In the genomic region with DNA sequence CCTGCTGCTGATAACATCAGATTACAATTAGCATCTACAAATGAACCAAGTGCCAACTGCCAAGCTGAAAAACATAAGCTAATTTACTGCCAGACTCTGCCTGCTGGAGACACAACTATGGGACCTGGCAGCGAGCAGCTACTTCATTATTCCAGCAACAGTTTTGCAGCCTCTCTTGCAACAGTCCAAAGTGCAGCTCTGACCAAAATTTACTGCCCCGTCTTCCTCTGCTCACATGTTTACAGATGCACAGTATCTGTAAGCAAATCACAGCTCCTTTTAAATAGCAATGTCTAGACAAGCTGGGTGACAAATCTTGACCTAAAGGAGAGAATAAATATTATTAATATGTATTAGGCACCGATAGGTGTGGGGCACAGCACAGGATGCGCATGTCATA, we compare ENCODE assay signal across 13 cellular contexts.
"Had no signal": no experiment of that assay in that cellular context is flagged by ENCODE, and none has a peak within 500 bp of the region (broad histone marks: within the 10 kb centered on the region; RNA-seq: fewer than 3 reads in every experiment).

No MANE protein-coding gene starts in this region.

- H3K9me3 ChIP-seq: adrenal gland, neutrophil, thyroid gland had no signal

- H3K4me1 Mint-ChIP-seq: naive thymus-derived CD4-positive, alpha-beta T cell had no signal

- H3K4me3 Mint-ChIP-seq: naive thymus-derived CD4-positive, alpha-beta T cell; WTC11 had no signal

- H3K27ac Mint-ChIP-seq: naive thymus-derived CD4-positive, alpha-beta T cell; WTC11 had no signal

- H3K4me2 ChIP-seq: smooth muscle cell had no signal

- H3K27ac ChIP-seq: adrenal gland, neutrophil, thyroid gland had no signal

- DNase-seq: activated CD4-positive, alpha-beta T cell treated with anti-CD3 and anti-CD28 coated beads for 48 hours; activated naive CD4-positive, alpha-beta T cell treated with anti-CD3 and anti-CD28 coated beads, Interleukin-2, amount 50 U/mL, for 16 hours; adrenal gland; cerebellar nuclear complex; dermis blood vessel endothelial cell; erythroblast; hippocampal formation; kidney glomerular epithelial cell; naive thymus-derived CD4-positive, alpha-beta T cell; thyroid gland had no signal

- ATAC-seq: naive thymus-derived CD4-positive, alpha-beta T cell; WTC11 had no signal

- H3K36me3 ChIP-seq: adrenal gland, neutrophil, thyroid gland had no signal

- H3K4me3 ChIP-seq: adrenal gland, smooth muscle cell, thyroid gland had no signal

- H3K36me3 Mint-ChIP-seq: WTC11 had no signal

- H3K27me3 ChIP-seq: adrenal gland, neutrophil, thyroid gland had no signal
